In genomic region chr10:99845837-99846382, GRCh38 we compare ENCODE assay signal across 8 cellular contexts.
DNase-seq lines count a peak whose midpoint lies in the region; ATAC-seq, FAIRE-seq and TF ChIP-seq lines count a peak whose summit lies in the region.

No MANE protein-coding gene starts in this region.

- peaks cover 0 to 3% of the 10 kb centered on the region in 2 donors for H3K4me1 ChIP-seq in right atrium auricular region

- peak overlapping the region in 1 of 2 donors; percentile 42 for H3K4me3 ChIP-seq in right atrium auricular region

- peak; percentile 66 for FAIRE-seq in D721Med (lab: Jason Lieb, UNC)

- H3K27ac ChIP-seq in right atrium auricular region, result no peak overlapping the region

- H3K36me3 ChIP-seq in right atrium auricular region, result no peaks in the 10 kb centered on the region

- peak; percentile 98 for TF ChIP-seq CTCF in D721Med (IDR thresholded peaks at IDR 0.05; ENCODE audit: insufficient read depth, missing control alignments)
- TF ChIP-seq CTCF in right atrium auricular region (IDR thresholded peaks at IDR 0.05), result peak; percentile 91 to 96

- DNase-seq in D721Med (ENCODE audit: insufficient read length, low spot score) (no peak), NCI-H1092 (lab: John Stamatoyannopoulos, UW) (peak; percentile 43), T follicular helper cell (ENCODE audit: low read depth) (peak; percentile 52), amniotic epithelial cell (ENCODE audit: low read depth) (peak; percentile 95), right atrium auricular region (ENCODE audit: low spot score) (peak; percentile 93), putamen (ENCODE audit: low spot score) (peak; percentile 77)

- H3K9me3 ChIP-seq in right atrium auricular region, result no peaks in the 10 kb centered on the region

- H3K27me3 ChIP-seq in right atrium auricular region, result no peaks in the 10 kb centered on the region

- ATAC-seq in GM21786 (IDR thresholded peaks at IDR 0.05; ENCODE audit: unreplicated experiment), result peak; percentile 76
- no peak for ATAC-seq in HG03457 (IDR thresholded peaks at IDR 0.05; ENCODE audit: unreplicated experiment)
